2 cellular contexts compared by ENCODE assay signal in genomic region chr2:204751472-204751871, GRCh38.
TF ChIP-seq lines count a peak whose summit lies in the region.

No MANE protein-coding gene starts in this region.

TF ChIP-seq in IMR-90, 13 proteins besides CTCF, POLR2A, EP300 and RAD21 (continued from another document):
- TF ChIP-seq ELK1 (IDR thresholded peaks at IDR 0.05; ENCODE audit: borderline replicate concordance, low read depth, low read length) (no peak), RCOR1 (IDR thresholded peaks at IDR 0.05; ENCODE audit: insufficient replicate concordance, low read length) (no peak), USF2 (IDR thresholded peaks at IDR 0.05; ENCODE audit: low read depth, low read length) (no peak), CHD1 (IDR thresholded peaks at IDR 0.05; ENCODE audit: low read depth, low read length) (no peak), MXI1 (IDR thresholded peaks at IDR 0.05; ENCODE audit: borderline replicate concordance, low read depth, low read length) (no peak), MAFK (IDR thresholded peaks at IDR 0.05; ENCODE audit: low read depth, low read length) (peak; percentile 90), SMC3 (IDR thresholded peaks at IDR 0.05; ENCODE audit: low read depth, low read length) (no peak)
TF ChIP-seq in IMR-90: peak in this region for 1.

TF ChIP-seq in K562, 482 proteins besides CTCF, POLR2A, EP300 and RAD21 (continued from another document):
- TF ChIP-seq ARID3B (CRISPR knock-in tag; IDR thresholded peaks at IDR 0.05; ENCODE audit: borderline replicate concordance) (no peak), MAFF (IDR thresholded peaks at IDR 0.05; ENCODE audit: low read length) (peak; percentile 57), ATF2 (CRISPR knock-in tag; IDR thresholded peaks at IDR 0.05) (no peak), MAFK (IDR thresholded peaks at IDR 0.05; ENCODE audit: low read length) (peak; percentile 56; the same call in 1 of the 2 replicates), C11orf30 (IDR thresholded peaks at IDR 0.05; ENCODE audit: low read depth) (peak; percentile 62; the same call in 1 of the 2 replicates), POLR2AphosphoS5 (IDR thresholded peaks at IDR 0.05; ENCODE audit: control insufficient read depth, insufficient read depth, low read depth, low read length) (no peak), MAZ (CRISPR knock-in tag; conservative IDR thresholded peaks at IDR 0.05 in 1 of 2, IDR thresholded peaks at IDR 0.05 in 1 of 2) (no peak), DLX4 (CRISPR knock-in tag; IDR thresholded peaks at IDR 0.05) (no peak), MAFG (tag; conservative IDR thresholded peaks at IDR 0.05) (peak; percentile 69), IRF9 (tag; IDR thresholded peaks at IDR 0.05) (no peak), MGA (IDR thresholded peaks at IDR 0.05) (no peak), SIX5 (IDR thresholded peaks at IDR 0.05; ENCODE audit: borderline replicate concordance in 1 of 2, insufficient read depth in 1 of 2, low read depth in 1 of 2, low read length in 2 of 2) (no peak), ZNF431 (CRISPR knock-in tag; IDR thresholded peaks at IDR 0.05) (no peak), HDGF (IDR thresholded peaks at IDR 0.05) (no peak), SMAD2 (IDR thresholded peaks at IDR 0.05; ENCODE audit: low read depth, low read length) (no peak), KLF13 (tag; IDR thresholded peaks at IDR 0.05; ENCODE audit: borderline replicate concordance, low read depth) (no peak), ZFPM2 (CRISPR knock-in tag; IDR thresholded peaks at IDR 0.05) (no peak), EGR1 (conservative IDR thresholded peaks at IDR 0.05) (no peak), FOXJ2 (tag; IDR thresholded peaks at IDR 0.05) (no peak), ZFP30 (CRISPR knock-in tag; IDR thresholded peaks at IDR 0.05; ENCODE audit: borderline replicate concordance) (no peak)
